In the genomic region with DNA sequence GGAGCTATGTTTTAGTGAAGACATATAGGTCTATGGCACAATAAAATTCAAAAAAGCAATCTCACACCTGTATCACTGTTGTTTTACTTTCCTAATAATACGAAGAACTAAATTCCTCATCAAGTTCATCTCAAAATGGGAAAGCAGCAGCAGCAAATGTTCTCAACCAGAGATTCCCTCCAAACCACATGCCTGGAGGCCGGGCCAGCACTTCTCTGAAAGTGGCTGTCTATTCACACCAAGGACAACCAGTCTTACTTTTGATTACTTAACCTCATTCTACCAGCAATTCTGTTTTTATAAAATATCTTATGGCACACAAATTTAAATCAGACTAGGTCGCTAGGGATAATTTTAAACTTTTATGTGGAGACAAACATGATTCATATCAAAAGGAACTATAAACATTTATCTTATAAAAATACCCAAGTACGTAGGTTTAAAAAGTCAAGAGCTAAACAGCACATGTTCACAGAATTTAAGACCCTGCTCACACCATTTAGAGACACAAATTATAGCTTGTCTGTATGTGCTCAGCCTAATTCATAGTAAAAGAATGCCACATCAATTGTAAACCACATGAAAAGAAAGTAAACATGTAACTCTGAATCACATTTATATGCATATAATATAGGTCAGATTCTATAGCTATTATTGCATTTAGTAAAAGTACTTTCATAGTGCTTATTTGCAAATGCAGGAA, we compare ENCODE assay signal across 8 cellular contexts. TPM values are rescaled to one million over a fixed set of nuclear protein-coding genes. Genes with fewer than 3 reads are reported as not detected.
DNase-seq lines count a peak whose midpoint lies in the region; TF ChIP-seq lines count a peak whose summit lies in the region.
"Had no signal": no experiment of that assay in that cellular context is flagged by ENCODE, and none has a peak within 500 bp of the region (broad histone marks: within the 10 kb centered on the region; RNA-seq: fewer than 3 reads in every experiment).

No MANE protein-coding gene starts in this region.

- H3K4me3 ChIP-seq in OCI-LY1 (ENCODE audit: low read depth, low read length, poor library complexity, severe bottlenecking) (no peak overlapping the region), choroid plexus epithelial cell (ENCODE audit: low read depth, low read length) (no peak overlapping the region), smooth muscle cell (no peak overlapping the region)

- 59% methylated on average over 4 of the region's 4 CpGs for WGBS in smooth muscle cell (ENCODE audit: low lambda C conversion rate)

- H3K9ac ChIP-seq in OCI-LY1 (ENCODE audit: low read length): no peak overlapping the region; the same call in 1 of the 2 replicates
- H3K9ac ChIP-seq in smooth muscle cell (ENCODE audit: low read depth): no peak overlapping the region

- no peaks in the 10 kb centered on the region for H3K27me3 ChIP-seq in OCI-LY1 (ENCODE audit: insufficient read depth, low read length)
- H3K27me3 ChIP-seq in smooth muscle cell (ENCODE audit: low read depth): no peaks in the 10 kb centered on the region

- no peaks in the 10 kb centered on the region for H3K36me3 ChIP-seq in OCI-LY1 (ENCODE audit: insufficient read depth, low read length)
- no peaks in the 10 kb centered on the region for H3K36me3 ChIP-seq in smooth muscle cell (ENCODE audit: low read depth)

- H3K9me3 ChIP-seq in OCI-LY1 (ENCODE audit: low read length) (no peaks in the 10 kb centered on the region), smooth muscle cell (replicated peaks; ENCODE audit: low read depth) (no peaks in the 10 kb centered on the region)

- DNase-seq in GM03348 (ENCODE audit: low spot score) (peak; percentile 17), choroid plexus epithelial cell (ENCODE audit: low read depth) (peak; percentile 42), smooth muscle cell (lab: John Stamatoyannopoulos, UW; ENCODE audit: unreplicated experiment) (no peak), AML-193 (lab: John Stamatoyannopoulos, UW) (no peak), GM19240 (ENCODE audit: insufficient read length, low spot score) (no peak), Kasumi-1 (lab: John Stamatoyannopoulos, UW) (no peak)
- DNase-seq: NCI-H526 had no signal

- TF ChIP-seq CTCF in OCI-LY1 (IDR thresholded peaks at IDR 0.05; ENCODE audit: low read length): no peak
- TF ChIP-seq CTCF in choroid plexus epithelial cell (conservative IDR thresholded peaks at IDR 0.05; ENCODE audit: low read depth, low read length): no peak
- no peak for TF ChIP-seq CTCF in smooth muscle cell (IDR thresholded peaks at IDR 0.05; ENCODE audit: borderline replicate concordance, insufficient read depth, poor library complexity, severe bottlenecking)

- H3K27ac ChIP-seq in OCI-LY1 (ENCODE audit: low read depth, low read length, poor library complexity, severe bottlenecking) (peak overlapping the region; percentile 81), smooth muscle cell (ENCODE audit: low read depth) (peak overlapping the region; percentile 30)

- H3F3A ChIP-seq in OCI-LY1 (ENCODE audit: insufficient read depth, low read length) (no peaks in the 10 kb centered on the region), smooth muscle cell (ENCODE audit: low read depth) (no peaks in the 10 kb centered on the region)

- H3K4me2 ChIP-seq in OCI-LY1 (ENCODE audit: low read length): no peak overlapping the region
- H3K4me2 ChIP-seq in smooth muscle cell: no peak overlapping the region

- H3K79me2 ChIP-seq in OCI-LY1 (ENCODE audit: insufficient read depth, low read length): peaks cover 6% of the 10 kb centered on the region; the same call in 1 of the 2 replicates
- H3K79me2 ChIP-seq in smooth muscle cell (ENCODE audit: low read depth): peaks cover 43% of the 10 kb centered on the region

- H4K20me1 ChIP-seq in OCI-LY1 (ENCODE audit: insufficient read depth, low read length) (no peaks in the 10 kb centered on the region), smooth muscle cell (ENCODE audit: low read depth) (peaks cover 95% of the 10 kb centered on the region)

- H3K4me1 ChIP-seq in OCI-LY1 (ENCODE audit: insufficient read depth, low read length, severe bottlenecking) (peaks cover 84% of the 10 kb centered on the region), smooth muscle cell (ENCODE audit: low read depth) (peaks cover 24% of the 10 kb centered on the region)

- H2AFZ ChIP-seq in OCI-LY1 (ENCODE audit: low read length) (no peak overlapping the region), smooth muscle cell (ENCODE audit: low read depth) (no peak overlapping the region)

- no peaks in the 10 kb centered on the region for H3K9me2 ChIP-seq in OCI-LY1 (ENCODE audit: low read depth, low read length)

RNA-seq across cellular contexts. Expression of gene RRAS2, which starts 46.1 kb away (rescaled TPM):
- total RNA-seq in smooth muscle cell: 37.9 and 53.6 TPM in 2 replicates
- 27.0 and 27.3 TPM in 2 replicates for polyA plus RNA-seq in smooth muscle cell

Comparison
In these comparisons a context has a peak if more than half of its experiments do, and no peak if none do; other contexts are left out.
1. DNase-seq: peak in GM03348 (single experiment) and choroid plexus epithelial cell (single experiment); none in smooth muscle cell (single experiment), AML-193 (0 of 2), GM19240 (single experiment) and Kasumi-1 (0 of 2).